ENCODE assay signal across 18 cellular contexts in the genomic region with DNA sequence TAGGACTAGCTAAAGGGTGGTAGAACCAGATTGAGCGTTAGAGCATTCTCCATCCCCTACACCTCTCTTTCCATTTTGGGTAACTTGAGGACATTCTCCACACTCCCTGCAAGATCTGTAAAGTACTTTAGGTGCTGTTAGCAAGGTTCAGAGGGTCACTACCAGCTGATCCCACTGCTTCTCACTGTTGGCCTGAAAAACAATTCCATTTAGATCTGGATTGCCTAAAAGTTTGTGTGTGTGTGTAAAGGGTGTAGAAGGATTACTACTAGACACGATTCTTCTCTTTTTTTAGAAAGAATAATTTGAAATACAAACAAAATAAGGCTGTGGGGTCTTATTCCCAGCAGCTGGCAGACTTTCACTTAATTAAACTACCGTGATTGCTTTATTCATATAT.
DNase-seq lines count a peak whose midpoint lies in the region; ATAC-seq and TF ChIP-seq lines count a peak whose summit lies in the region.
"Had no signal": no experiment of that assay in that cellular context is flagged by ENCODE, and none has a peak within 500 bp of the region (broad histone marks: within the 10 kb centered on the region; RNA-seq: fewer than 3 reads in every experiment).

No MANE protein-coding gene starts in this region.

- H3K4me3 ChIP-seq in ascending aorta: no peak overlapping the region
- H3K4me3 ChIP-seq in smooth muscle cell: no peak overlapping the region
- H3K4me3 ChIP-seq: A549 had no signal

- H3K4me1 ChIP-seq in ascending aorta: peaks cover 2 to 23% of the 10 kb centered on the region in 2 donors
- no peaks in the 10 kb centered on the region for H3K4me1 ChIP-seq in smooth muscle cell (ENCODE audit: low read depth)

- 85% methylated on average over 3 of the region's 3 CpGs for WGBS in smooth muscle cell (ENCODE audit: low lambda C conversion rate)

- H3F3A ChIP-seq in smooth muscle cell (ENCODE audit: low read depth): no peaks in the 10 kb centered on the region

- no peak overlapping the region for H3K9ac ChIP-seq in smooth muscle cell (ENCODE audit: low read depth)
- H3K9ac ChIP-seq: KMS-11 had no signal

- H3K27me3 Mint-ChIP-seq in nephron (ENCODE audit: low read depth): no peaks in the 10 kb centered on the region

- peaks cover 39% of the 10 kb centered on the region for H3K4me1 Mint-ChIP-seq in nephron
- H3K4me1 Mint-ChIP-seq: B cell, CD14-positive monocyte had no signal

- H3K4me3 Mint-ChIP-seq in nephron: no peak overlapping the region
- H3K4me3 Mint-ChIP-seq: B cell, CD14-positive monocyte had no signal

- TF ChIP-seq CTCF in ascending aorta (IDR thresholded peaks at IDR 0.05) (no peak), nephron (IDR thresholded peaks at IDR 0.05; ENCODE audit: unreplicated experiment in 3 of 3) (no peak), smooth muscle cell (IDR thresholded peaks at IDR 0.05; ENCODE audit: borderline replicate concordance, insufficient read depth, poor library complexity, severe bottlenecking) (no peak)

- no peak overlapping the region for H2AFZ ChIP-seq in smooth muscle cell (ENCODE audit: low read depth)

- H3K27ac ChIP-seq in ascending aorta: peak overlapping the region; percentile 10 to 13
- peak overlapping the region; percentile 17 for H3K27ac ChIP-seq in smooth muscle cell (ENCODE audit: low read depth)
- H3K27ac ChIP-seq: A549, KMS-11 had no signal

- H3K36me3 Mint-ChIP-seq in nephron (ENCODE audit: low read depth): no peaks in the 10 kb centered on the region
- H3K36me3 Mint-ChIP-seq: CD14-positive monocyte had no signal

- no peaks in the 10 kb centered on the region for H3K9me3 ChIP-seq in ascending aorta
- H3K9me3 ChIP-seq in smooth muscle cell (replicated peaks; ENCODE audit: low read depth): no peaks in the 10 kb centered on the region

- H3K27ac Mint-ChIP-seq in nephron: peak overlapping the region; percentile 4 to 78 (median 72)
- H3K27ac Mint-ChIP-seq: B cell, CD14-positive monocyte had no signal

- intact Hi-C loops in ascending aorta (cut with DNase I): no loop called here

- H3K36me3 ChIP-seq in ascending aorta: no peaks in the 10 kb centered on the region
- no peaks in the 10 kb centered on the region for H3K36me3 ChIP-seq in smooth muscle cell (ENCODE audit: low read depth)

- H3K27me3 ChIP-seq in ascending aorta (no peaks in the 10 kb centered on the region), smooth muscle cell (ENCODE audit: low read depth) (no peaks in the 10 kb centered on the region)

- no peaks in the 10 kb centered on the region for H4K20me1 ChIP-seq in smooth muscle cell (ENCODE audit: low read depth)

- peak overlapping the region; percentile 44 for H3K4me2 ChIP-seq in smooth muscle cell
- H3K4me2 ChIP-seq: A549, KMS-11 had no signal

- ATAC-seq in GM21717 (IDR thresholded peaks at IDR 0.05; ENCODE audit: unreplicated experiment) (no peak), HG03432 (IDR thresholded peaks at IDR 0.05; ENCODE audit: unreplicated experiment) (no peak), HG02678 (IDR thresholded peaks at IDR 0.05; ENCODE audit: unreplicated experiment) (no peak)
- ATAC-seq: A549 had no signal

- peak; percentile 64 for DNase-seq in LHCN-M2 (ENCODE audit: low read depth)
- DNase-seq in ascending aorta (ENCODE audit: low spot score in 2 of 2): no peak
- DNase-seq in smooth muscle cell (lab: John Stamatoyannopoulos, UW; ENCODE audit: unreplicated experiment): no peak
- no peak for DNase-seq in activated effector memory CD4-positive, alpha-beta T cell treated with Interleukin-2 at 50 U/mL for 16 hours
- DNase-seq: H7, NCI-H1105, NCI-H1694 treated with DMSO at 0.1 percent for 48 hours, NCI-H2081 treated with DMSO at 0.1 percent for 48 hours, NCI-H446 treated with DMSO at 0.1 percent for 48 hours, OCI-M1 had no signal

- peaks cover 7% of the 10 kb centered on the region for H3K9me3 Mint-ChIP-seq in nephron

- no peaks in the 10 kb centered on the region for H3K79me2 ChIP-seq in smooth muscle cell (ENCODE audit: low read depth)
